23 cellular contexts compared by ENCODE assay signal in the genomic region with DNA sequence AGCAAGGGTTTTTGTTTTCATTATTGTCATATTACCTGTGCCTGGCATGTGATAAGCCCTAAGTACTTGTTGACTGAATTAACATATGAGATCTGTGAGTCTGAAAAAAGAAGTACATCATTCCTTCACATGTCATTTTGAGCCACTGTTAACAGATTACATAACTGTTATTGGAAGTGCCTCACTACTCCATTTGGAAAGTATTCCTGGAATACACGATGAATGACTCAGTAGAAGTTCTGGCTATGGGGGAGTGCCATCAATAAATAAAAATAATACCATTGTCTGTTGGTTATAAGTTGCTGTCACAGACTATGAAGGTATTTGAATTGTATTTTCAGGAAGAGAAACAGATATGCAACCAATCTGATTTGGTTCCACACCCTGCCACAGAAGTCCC. TPM values are rescaled to one million over a fixed set of nuclear protein-coding genes. Genes with fewer than 3 reads are reported as not detected.
DNase-seq lines count a peak whose midpoint lies in the region; ATAC-seq, FAIRE-seq and TF ChIP-seq lines count a peak whose summit lies in the region.
"Had no signal": no experiment of that assay in that cellular context is flagged by ENCODE, and none has a peak within 500 bp of the region (broad histone marks: within the 10 kb centered on the region; RNA-seq: fewer than 3 reads in every experiment).

No MANE protein-coding gene starts in this region.

- no peaks in the 10 kb centered on the region for H3K9me3 Mint-ChIP-seq in activated naive CD8-positive, alpha-beta T cell treated with anti-CD3 and anti-CD28 coated beads for 36 hours
- H3K9me3 Mint-ChIP-seq: activated naive CD4-positive, alpha-beta T cell treated with anti-CD3 and anti-CD28 coated beads, Interleukin-2, amount 50 U/mL, for 24 hours; activated T-helper 1 cell treated with anti-CD3 and anti-CD28 coated beads, Interleukin-12 subunit alpha, Interleukin-12 subunit beta, Interleukin-2, Interleukin-4 antibody, amounts not matched to agents 30 ng/mL and 10 ng/mL and 1 ng/mL, durations not matched to agents 14 hours and 24 hours and 36 hours; brain; nephron had no signal

- H3K4me1 ChIP-seq in BLaER1: peaks cover 78% of the 10 kb centered on the region
- H3K4me1 ChIP-seq in gastrocnemius medialis: peaks cover 43 to 62% of the 10 kb centered on the region in 2 donors

- FAIRE-seq in H54 (lab: Jason Lieb, UNC) (peak; percentile 69), GM12892 (lab: Jason Lieb, UNC) (no peak)
- FAIRE-seq: H1 had no signal

- no peak for ATAC-seq in gastrocnemius medialis
- ATAC-seq: PC-3 had no signal

- H4K20me1 ChIP-seq in BLaER1: no peaks in the 10 kb centered on the region; the same call in 1 of the 2 replicates

- H3K9me3 ChIP-seq in BLaER1 (no peaks in the 10 kb centered on the region), gastrocnemius medialis (no peaks in the 10 kb centered on the region)
- H3K9me3 ChIP-seq: transverse colon had no signal

- in situ Hi-C loops in gastrocnemius medialis (cut with MboI; ENCODE audit: low sequenced_read_pairs in 4 of 4) (loop anchor here in 2 of 4 donors (25.0 kb wide), 1 partner anchor 636 kb away; no protein-coding TSS in a partner anchor), GM13977 (cut with MboI; ENCODE audit: low pct_unique_long_range_greater_than_20kb, low sequenced_read_pairs, unreplicated experiment) (loop anchor here (10.0 kb wide), 1 partner anchor 638 kb away; no protein-coding TSS in a partner anchor)

- no peak overlapping the region for H3K4me3 ChIP-seq in BLaER1
- H3K4me3 ChIP-seq in fibroblast of pulmonary artery (replicated peaks; ENCODE audit: low read depth, low read length): no peak overlapping the region
- H3K4me3 ChIP-seq in gastrocnemius medialis: no peak overlapping the region
- H3K4me3 ChIP-seq: skin epidermis, transverse colon had no signal

- H3K27me3 ChIP-seq in BLaER1: no peaks in the 10 kb centered on the region
- no peaks in the 10 kb centered on the region for H3K27me3 ChIP-seq in gastrocnemius medialis
- H3K27me3 ChIP-seq: transverse colon had no signal

- H3K27ac ChIP-seq in BLaER1 (no peak overlapping the region), gastrocnemius medialis (peak overlapping the region; percentile 79 to 89 (median 88))

- H3K4me1 Mint-ChIP-seq in activated naive CD8-positive, alpha-beta T cell treated with anti-CD3 and anti-CD28 coated beads for 36 hours: no peaks in the 10 kb centered on the region
- H3K4me1 Mint-ChIP-seq: activated naive CD4-positive, alpha-beta T cell treated with anti-CD3 and anti-CD28 coated beads, Interleukin-2, amount 50 U/mL, for 24 hours had no signal

- TF ChIP-seq POLR2A in H54 (IDR thresholded peaks at IDR 0.05; ENCODE audit: low read depth, low read length) (no peak), gastrocnemius medialis (IDR thresholded peaks at IDR 0.05) (no peak), GM12892 (IDR thresholded peaks at IDR 0.05; ENCODE audit: low read depth, low read length) (no peak)

- DNase-seq in H54 (ENCODE audit: insufficient read length, low spot score) (no peak), fibroblast of pulmonary artery (ENCODE audit: low read depth) (peak; percentile 49), gastrocnemius medialis (no peak), cerebellar nuclear complex (lab: John Stamatoyannopoulos, UW) (no peak), GM13977 (ENCODE audit: low spot score) (no peak), GM12892 (ENCODE audit: insufficient read length) (no peak)
- no peak for DNase-seq in activated naive CD8-positive, alpha-beta T cell treated with anti-CD3 and anti-CD28 coated beads for 36 hours
- DNase-seq: activated CD4-positive, alpha-beta T cell treated with anti-CD3 and anti-CD28 coated beads for 4 hours; AML-193; KG1; NCI-H82; PC-3; posterior cingulate gyrus; SIG-M5; stimulated activated naive CD4-positive, alpha-beta T cell treated with Interleukin-2 at 50 U/mL for 16 hours; transverse colon had no signal

- H3K36me3 Mint-ChIP-seq in activated naive CD8-positive, alpha-beta T cell treated with anti-CD3 and anti-CD28 coated beads for 36 hours: no peaks in the 10 kb centered on the region
- H3K36me3 Mint-ChIP-seq: activated naive CD4-positive, alpha-beta T cell treated with anti-CD3 and anti-CD28 coated beads, Interleukin-2, amount 50 U/mL, for 24 hours; brain had no signal

- H3K27ac Mint-ChIP-seq in activated naive CD8-positive, alpha-beta T cell treated with anti-CD3 and anti-CD28 coated beads for 36 hours: no peak overlapping the region
- H3K27ac Mint-ChIP-seq: activated naive CD4-positive, alpha-beta T cell treated with anti-CD3 and anti-CD28 coated beads, Interleukin-2, amount 50 U/mL, for 24 hours; activated T-helper 1 cell treated with anti-CD3 and anti-CD28 coated beads, Interleukin-12 subunit alpha, Interleukin-12 subunit beta, Interleukin-2, Interleukin-4 antibody, amounts not matched to agents 30 ng/mL and 10 ng/mL and 1 ng/mL, durations not matched to agents 14 hours and 24 hours and 36 hours; brain; nephron had no signal

- TF ChIP-seq CTCF in fibroblast of pulmonary artery (IDR thresholded peaks at IDR 0.05; ENCODE audit: low read length, missing control alignments): no peak
- no peak for TF ChIP-seq CTCF in gastrocnemius medialis (IDR thresholded peaks at IDR 0.05 in 4 of 5, conservative IDR thresholded peaks at IDR 0.05 in 1 of 5)
- TF ChIP-seq CTCF in GM13977 (IDR thresholded peaks at IDR 0.05; ENCODE audit: extremely low read depth, insufficient read depth, missing control alignments): no peak

- no peak overlapping the region for H3K4me3 Mint-ChIP-seq in activated naive CD8-positive, alpha-beta T cell treated with anti-CD3 and anti-CD28 coated beads for 36 hours
- H3K4me3 Mint-ChIP-seq: activated naive CD4-positive, alpha-beta T cell treated with anti-CD3 and anti-CD28 coated beads, Interleukin-2, amount 50 U/mL, for 24 hours; activated T-helper 1 cell treated with anti-CD3 and anti-CD28 coated beads, Interleukin-12 subunit alpha, Interleukin-12 subunit beta, Interleukin-2, Interleukin-4 antibody, amounts not matched to agents 30 ng/mL and 10 ng/mL and 1 ng/mL, durations not matched to agents 14 hours and 24 hours and 36 hours; brain; nephron had no signal

- no peak overlapping the region for H3K9ac ChIP-seq in BLaER1

- peak overlapping the region; percentile 69 for H3K4me2 ChIP-seq in BLaER1

- H3K27me3 Mint-ChIP-seq in activated naive CD8-positive, alpha-beta T cell treated with anti-CD3 and anti-CD28 coated beads for 36 hours: no peaks in the 10 kb centered on the region
- H3K27me3 Mint-ChIP-seq: activated naive CD4-positive, alpha-beta T cell treated with anti-CD3 and anti-CD28 coated beads, Interleukin-2, amount 50 U/mL, for 24 hours; brain had no signal

- intact Hi-C loops in gastrocnemius medialis (cut with DNase I; ENCODE audit: low total_unique reads): loop anchor here (5.0 to 10.0 kb wide), 2 partner anchors 91 to 218 kb away; no protein-coding TSS in a partner anchor

- H3K36me3 ChIP-seq in BLaER1 (peaks cover 37% of the 10 kb centered on the region), gastrocnemius medialis (no peaks in the 10 kb centered on the region)
- H3K36me3 ChIP-seq: transverse colon had no signal

RNA-seq across cellular contexts. Expression of a gene that starts 12.9 kb away (rescaled TPM):
- total RNA-seq in gastrocnemius medialis: 10 to 100 TPM in 3 of 4 donors, 1 to 10 TPM in 1; 1.9 to 19.1 (median 13.9) TPM
- 4.8 TPM for polyA plus RNA-seq in GM12892 (2012; ENCODE audit: missing spikeins)
- total RNA-seq in activated naive CD8-positive, alpha-beta T cell treated with anti-CD3 and anti-CD28 coated beads for 36 hours: under 1 TPM; 0.23 to 0.88 TPM

RNA-seq across cellular contexts. Expression of a gene that starts 29.3 kb away (rescaled TPM):
- total RNA-seq in gastrocnemius medialis: 10 to 100 TPM in 1 of 4 donors, 1 to 10 TPM in 3; 5.9 to 17.2 (median 6.9) TPM
- polyA plus RNA-seq in GM12892 (2012; ENCODE audit: missing spikeins): 19.9 TPM
- 10 to 100 TPM; 11.2 to 11.3 TPM for total RNA-seq in activated naive CD8-positive, alpha-beta T cell treated with anti-CD3 and anti-CD28 coated beads for 36 hours
